Comparison of ENCODE assay signal across 12 cellular contexts in the genomic region with DNA sequence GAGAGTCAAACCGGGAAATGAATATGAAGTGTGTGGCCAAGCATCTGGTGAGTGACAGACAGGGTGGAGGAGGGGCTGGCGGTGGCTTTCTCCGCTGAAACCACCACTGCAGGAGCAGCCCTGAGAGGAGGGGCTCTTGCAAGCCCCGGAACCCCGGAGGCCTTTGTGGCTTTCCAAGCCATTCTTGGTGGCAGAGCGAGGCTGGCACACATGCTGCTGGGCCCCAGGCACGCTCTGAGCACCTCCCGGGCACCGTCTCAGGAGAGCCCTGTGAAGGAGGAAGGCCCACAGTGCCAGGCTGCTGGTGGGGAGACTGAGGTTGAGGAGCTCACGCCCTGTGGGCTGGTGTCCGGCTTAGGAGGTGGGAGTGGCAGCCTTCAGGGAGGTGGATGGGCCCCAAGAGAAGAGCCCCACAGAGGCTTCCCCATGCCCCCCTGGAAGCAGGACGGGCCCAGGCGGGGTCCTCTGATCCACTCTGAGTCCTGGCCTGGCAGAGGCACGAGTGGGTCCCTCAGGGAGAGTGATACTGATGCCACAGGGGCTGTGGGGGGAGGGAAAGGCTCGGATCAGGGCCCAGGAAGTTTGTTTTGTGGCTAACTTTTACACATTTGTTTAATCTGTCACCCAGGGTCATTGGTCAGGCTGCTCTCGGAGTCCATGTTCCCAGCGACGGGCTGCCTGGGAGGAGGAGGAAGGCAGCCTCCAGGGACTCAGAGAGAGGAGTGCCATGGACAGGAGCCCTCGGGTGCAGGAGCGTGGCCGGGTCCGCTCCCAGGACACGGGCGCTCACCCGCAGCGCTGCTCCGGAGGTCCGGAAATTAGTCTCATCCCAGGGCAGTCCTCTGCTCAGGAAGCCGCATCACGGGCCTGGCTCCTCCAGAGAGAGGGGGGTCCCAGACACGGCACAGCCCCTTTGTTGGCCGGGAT.
DNase-seq lines count a peak whose midpoint lies in the region; ATAC-seq and TF ChIP-seq lines count a peak whose summit lies in the region.
"Had no signal": no experiment of that assay in that cellular context is flagged by ENCODE, and none has a peak within 500 bp of the region (broad histone marks: within the 10 kb centered on the region; RNA-seq: fewer than 3 reads in every experiment).

No MANE protein-coding gene starts in this region.

- intact Hi-C loops in activated naive CD4-positive, alpha-beta T cell treated with anti-CD3 and anti-CD28 coated beads for 36 hours (cut with micrococcal nuclease), result no loop called here
- intact Hi-C loops in lower lobe of right lung (cut with DNase I), result no loop called here

- DNase-seq in activated naive CD4-positive, alpha-beta T cell treated with anti-CD3 and anti-CD28 coated beads for 36 hours, result peak; percentile 64
- DNase-seq in activated naive CD4-positive, alpha-beta T cell treated with anti-CD3 and anti-CD28 coated beads, Interleukin-2, amount 50 U/mL, for 16 hours, result no peak
- peak; percentile 45 for DNase-seq in activated T-cell treated with anti-CD3 and anti-CD28 coated beads, Interleukin-2, amount 50 U/mL, for 24 hours
- DNase-seq in lower lobe of right lung, result no peak
- peak; percentile 16 for DNase-seq in stimulated activated naive B cell treated with anti-CD40 and anti-IgM and Interleukin-4, amounts not matched to agents 10 μg/mL and 1 μg/mL and 100 μg/mL, for 72 hours
- DNase-seq in NCI-H1694 treated with DMSO at 0.1 percent for 48 hours (lab: John Stamatoyannopoulos, UW), result no peak
- DNase-seq: AML-193, cortex of kidney, MG63 had no signal

- no peak overlapping the region for H3K27ac ChIP-seq in lower lobe of right lung

- no peaks in the 10 kb centered on the region for H3K36me3 ChIP-seq in lower lobe of right lung
- H3K36me3 ChIP-seq: MG63 had no signal

- no peaks in the 10 kb centered on the region for H3K9me3 ChIP-seq in lower lobe of right lung
- H3K9me3 ChIP-seq: MG63 had no signal

- CTCF ChIA-PET in activated naive CD4-positive, alpha-beta T cell treated with anti-CD3 and anti-CD28 coated beads for 36 hours (lab: Charles Lee), result no interaction called here

- peaks cover 9% of the 10 kb centered on the region for H3K4me1 ChIP-seq in lower lobe of right lung

- H3K27me3 Mint-ChIP-seq in activated naive CD4-positive, alpha-beta T cell treated with anti-CD3 and anti-CD28 coated beads for 36 hours (ENCODE audit: low read depth), result peaks cover 6% of the 10 kb centered on the region
- peaks cover 38% of the 10 kb centered on the region for H3K27me3 Mint-ChIP-seq in activated T-cell treated with anti-CD3 and anti-CD28 coated beads, Interleukin-2, amount 50 U/mL, for 24 hours
- H3K27me3 Mint-ChIP-seq in stimulated activated naive B cell treated with anti-CD40 and anti-IgM and Interleukin-4, amounts not matched to agents 10 μg/mL and 1 μg/mL and 100 μg/mL, for 72 hours, result no peaks in the 10 kb centered on the region

- H3K27ac Mint-ChIP-seq in activated naive CD4-positive, alpha-beta T cell treated with anti-CD3 and anti-CD28 coated beads for 36 hours, result no peak overlapping the region
- H3K27ac Mint-ChIP-seq in activated T-cell treated with anti-CD3 and anti-CD28 coated beads, Interleukin-2, amount 50 U/mL, for 24 hours, result no peak overlapping the region
- H3K27ac Mint-ChIP-seq in stimulated activated naive B cell treated with anti-CD40 and anti-IgM and Interleukin-4, amounts not matched to agents 10 μg/mL and 1 μg/mL and 100 μg/mL, for 72 hours, result no peak overlapping the region

- no peak overlapping the region for H3K4me3 Mint-ChIP-seq in activated naive CD4-positive, alpha-beta T cell treated with anti-CD3 and anti-CD28 coated beads for 36 hours
- H3K4me3 Mint-ChIP-seq in activated T-cell treated with anti-CD3 and anti-CD28 coated beads, Interleukin-2, amount 50 U/mL, for 24 hours, result no peak overlapping the region
- no peak overlapping the region for H3K4me3 Mint-ChIP-seq in stimulated activated naive B cell treated with anti-CD40 and anti-IgM and Interleukin-4, amounts not matched to agents 10 μg/mL and 1 μg/mL and 100 μg/mL, for 72 hours

- H3K4me3 ChIP-seq in lower lobe of right lung, result no peak overlapping the region
- H3K4me3 ChIP-seq: MG63 had no signal

- peaks cover 14% of the 10 kb centered on the region for H3K27me3 ChIP-seq in lower lobe of right lung (ENCODE audit: low read depth)
- H3K27me3 ChIP-seq: MG63 had no signal

- no peaks in the 10 kb centered on the region for H3K36me3 Mint-ChIP-seq in activated naive CD4-positive, alpha-beta T cell treated with anti-CD3 and anti-CD28 coated beads for 36 hours (ENCODE audit: low read depth)
- no peaks in the 10 kb centered on the region for H3K36me3 Mint-ChIP-seq in activated T-cell treated with anti-CD3 and anti-CD28 coated beads, Interleukin-2, amount 50 U/mL, for 24 hours (ENCODE audit: low read depth)
- no peaks in the 10 kb centered on the region for H3K36me3 Mint-ChIP-seq in stimulated activated naive B cell treated with anti-CD40 and anti-IgM and Interleukin-4, amounts not matched to agents 10 μg/mL and 1 μg/mL and 100 μg/mL, for 72 hours

- H3K4me1 Mint-ChIP-seq in activated naive CD4-positive, alpha-beta T cell treated with anti-CD3 and anti-CD28 coated beads for 36 hours (ENCODE audit: low read depth), result no peaks in the 10 kb centered on the region
- H3K4me1 Mint-ChIP-seq in activated T-cell treated with anti-CD3 and anti-CD28 coated beads, Interleukin-2, amount 50 U/mL, for 24 hours (ENCODE audit: low read depth), result peaks cover 6% of the 10 kb centered on the region
- H3K4me1 Mint-ChIP-seq in stimulated activated naive B cell treated with anti-CD40 and anti-IgM and Interleukin-4, amounts not matched to agents 10 μg/mL and 1 μg/mL and 100 μg/mL, for 72 hours, result no peaks in the 10 kb centered on the region

- ATAC-seq in lower lobe of right lung, result peak; percentile 29 to 42
- ATAC-seq in stimulated activated naive B cell treated with anti-CD40 and anti-IgM and Interleukin-4, amounts not matched to agents 10 μg/mL and 1 μg/mL and 100 μg/mL, for 72 hours (replicated peaks), result peak; percentile 92 to 95
- no peak for ATAC-seq in GM18502 (IDR thresholded peaks at IDR 0.05; ENCODE audit: poor library complexity, unreplicated experiment)
- ATAC-seq in HG03378 (IDR thresholded peaks at IDR 0.05; ENCODE audit: unreplicated experiment), result no peak
- ATAC-seq: Right ventricle myocardium inferior had no signal

- TF ChIP-seq CTCF in lower lobe of right lung (IDR thresholded peaks at IDR 0.05), result no peak

- no peaks in the 10 kb centered on the region for H3K9me3 Mint-ChIP-seq in activated naive CD4-positive, alpha-beta T cell treated with anti-CD3 and anti-CD28 coated beads for 36 hours
- H3K9me3 Mint-ChIP-seq in activated T-cell treated with anti-CD3 and anti-CD28 coated beads, Interleukin-2, amount 50 U/mL, for 24 hours, result peaks cover 2% of the 10 kb centered on the region
- no peaks in the 10 kb centered on the region for H3K9me3 Mint-ChIP-seq in stimulated activated naive B cell treated with anti-CD40 and anti-IgM and Interleukin-4, amounts not matched to agents 10 μg/mL and 1 μg/mL and 100 μg/mL, for 72 hours

Comparison
In these comparisons a context has a peak if more than half of its experiments do, and no peak if none do; other contexts are left out.
1. DNase-seq: peak in activated naive CD4-positive, alpha-beta T cell treated with anti-CD3 and anti-CD28 coated beads for 36 hours (single experiment), activated T-cell treated with anti-CD3 and anti-CD28 coated beads, Interleukin-2, amount 50 U/mL, for 24 hours (single experiment) and stimulated activated naive B cell treated with anti-CD40 and anti-IgM and Interleukin-4, amounts not matched to agents 10 μg/mL and 1 μg/mL and 100 μg/mL, for 72 hours (single experiment); none in activated naive CD4-positive, alpha-beta T cell treated with anti-CD3 and anti-CD28 coated beads, Interleukin-2, amount 50 U/mL, for 16 hours (single experiment), lower lobe of right lung (single experiment) and NCI-H1694 treated with DMSO at 0.1 percent for 48 hours (single experiment).
2. ATAC-seq: peak in lower lobe of right lung (2 of 2) and stimulated activated naive B cell treated with anti-CD40 and anti-IgM and Interleukin-4, amounts not matched to agents 10 μg/mL and 1 μg/mL and 100 μg/mL, for 72 hours (2 of 2); none in GM18502 (single experiment) and HG03378 (single experiment).